ENCODE assay signal across 8 cellular contexts in the genomic region with DNA sequence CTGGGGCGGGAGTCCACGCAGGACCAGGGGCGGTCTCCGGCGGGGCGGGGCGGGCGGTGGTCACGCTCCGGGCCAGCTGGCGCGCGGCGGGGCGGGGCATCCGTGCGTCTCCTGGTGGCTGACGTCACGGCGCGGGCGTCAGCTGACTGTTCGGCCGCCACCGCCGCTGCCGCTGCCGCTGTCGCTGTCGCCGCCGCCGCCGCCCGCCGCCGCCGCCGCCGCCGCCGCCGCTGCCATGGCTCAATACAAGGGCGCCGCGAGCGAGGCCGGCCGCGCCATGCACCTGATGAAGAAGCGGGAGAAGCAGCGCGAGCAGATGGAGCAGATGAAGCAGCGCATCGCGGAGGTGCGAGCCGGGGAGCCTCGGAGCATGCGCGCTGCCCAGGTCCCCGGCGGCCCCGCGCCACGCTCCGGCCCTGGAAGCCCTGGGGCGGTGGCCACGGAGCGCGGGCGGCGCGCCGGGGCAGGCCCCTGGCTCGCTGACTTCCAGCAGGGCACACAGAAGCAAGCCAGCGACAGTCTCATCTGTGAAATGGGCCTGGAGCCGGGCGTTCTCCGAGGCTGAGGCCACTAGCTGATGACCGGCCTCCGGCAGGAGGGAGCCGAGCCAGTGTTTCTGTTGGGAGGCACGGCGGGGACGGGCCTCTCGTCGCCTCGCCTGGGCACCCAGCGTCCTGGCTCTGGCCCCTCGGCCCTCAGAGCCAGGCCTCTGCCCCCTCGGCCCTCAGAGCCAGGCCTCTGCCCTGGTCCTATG. TPM values are rescaled to one million over a fixed set of nuclear protein-coding genes. Genes with fewer than 3 reads are reported as not detected.
A peak's percentile ranks its signal among the peaks of the same experiment; 100 is the strongest.
DNase-seq lines count a peak whose midpoint lies in the region; ATAC-seq and TF ChIP-seq lines count a peak whose summit lies in the region.

A gene with protein sequence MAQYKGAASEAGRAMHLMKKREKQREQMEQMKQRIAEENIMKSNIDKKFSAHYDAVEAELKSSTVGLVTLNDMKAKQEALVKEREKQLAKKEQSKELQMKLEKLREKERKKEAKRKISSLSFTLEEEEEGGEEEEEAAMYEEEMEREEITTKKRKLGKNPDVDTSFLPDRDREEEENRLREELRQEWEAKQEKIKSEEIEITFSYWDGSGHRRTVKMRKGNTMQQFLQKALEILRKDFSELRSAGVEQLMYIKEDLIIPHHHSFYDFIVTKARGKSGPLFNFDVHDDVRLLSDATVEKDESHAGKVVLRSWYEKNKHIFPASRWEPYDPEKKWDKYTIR (plus strand): TSS at position 141 of the 754 bp plus-strand sequence. CDS start 95 bp downstream, at position 236.

- H3K27ac ChIP-seq in lower lobe of right lung: peak within 1 kb of the TSS; percentile 76

- intact Hi-C loops in lower lobe of right lung (cut with DNase I): no loop called here

- DNase-seq in NCI-H524 (lab: John Stamatoyannopoulos, UW) (peak; percentile 44 to 64), NCI-H524 treated with DMSO at 0.1 percent for 48 hours (lab: John Stamatoyannopoulos, UW) (no peak), NCI-H2227 (lab: John Stamatoyannopoulos, UW; ENCODE audit: unreplicated experiment) (peak; percentile 82), ecto neural progenitor cell (ENCODE audit: low spot score) (peak; percentile 78), lower lobe of right lung (peak; percentile 87)
- DNase-seq in activated CD4-positive, alpha-beta T cell treated with anti-CD3 and anti-CD28 coated beads, Interleukin-2, amount 50 U/mL, for 48 hours: peak; percentile 70 to 79
- peak; percentile 32 to 72 (median 55) for DNase-seq in stimulated activated CD4-positive, alpha-beta T cell treated with anti-CD3 and anti-CD28 coated beads, TNF-alpha, amount 100 ng/mL, for 24 hours (ENCODE audit: low read depth in 3 of 3)

- peaks cover 48% of the 10 kb centered on the region for H3K36me3 ChIP-seq in lower lobe of right lung

- H3K27me3 ChIP-seq in lower lobe of right lung (ENCODE audit: low read depth): no peaks in the 10 kb centered on the region

- peak within 1 kb of the TSS; percentile 67 for H3K4me3 ChIP-seq in lower lobe of right lung

- TF ChIP-seq CTCF in lower lobe of right lung (IDR thresholded peaks at IDR 0.05): no peak

- no peaks in the 10 kb centered on the region for H3K9me3 ChIP-seq in lower lobe of right lung

- peaks cover 13% of the 10 kb centered on the region for H3K4me1 ChIP-seq in lower lobe of right lung

- ATAC-seq in HG02884 (IDR thresholded peaks at IDR 0.05; ENCODE audit: unreplicated experiment) (peak; percentile 66), lower lobe of right lung (peak; percentile 89 to 93)

RNA-seq across cellular contexts. Expression of the gene that starts here (rescaled TPM):
- 77.5 TPM for total RNA-seq in lower lobe of right lung
